In the genomic region with DNA sequence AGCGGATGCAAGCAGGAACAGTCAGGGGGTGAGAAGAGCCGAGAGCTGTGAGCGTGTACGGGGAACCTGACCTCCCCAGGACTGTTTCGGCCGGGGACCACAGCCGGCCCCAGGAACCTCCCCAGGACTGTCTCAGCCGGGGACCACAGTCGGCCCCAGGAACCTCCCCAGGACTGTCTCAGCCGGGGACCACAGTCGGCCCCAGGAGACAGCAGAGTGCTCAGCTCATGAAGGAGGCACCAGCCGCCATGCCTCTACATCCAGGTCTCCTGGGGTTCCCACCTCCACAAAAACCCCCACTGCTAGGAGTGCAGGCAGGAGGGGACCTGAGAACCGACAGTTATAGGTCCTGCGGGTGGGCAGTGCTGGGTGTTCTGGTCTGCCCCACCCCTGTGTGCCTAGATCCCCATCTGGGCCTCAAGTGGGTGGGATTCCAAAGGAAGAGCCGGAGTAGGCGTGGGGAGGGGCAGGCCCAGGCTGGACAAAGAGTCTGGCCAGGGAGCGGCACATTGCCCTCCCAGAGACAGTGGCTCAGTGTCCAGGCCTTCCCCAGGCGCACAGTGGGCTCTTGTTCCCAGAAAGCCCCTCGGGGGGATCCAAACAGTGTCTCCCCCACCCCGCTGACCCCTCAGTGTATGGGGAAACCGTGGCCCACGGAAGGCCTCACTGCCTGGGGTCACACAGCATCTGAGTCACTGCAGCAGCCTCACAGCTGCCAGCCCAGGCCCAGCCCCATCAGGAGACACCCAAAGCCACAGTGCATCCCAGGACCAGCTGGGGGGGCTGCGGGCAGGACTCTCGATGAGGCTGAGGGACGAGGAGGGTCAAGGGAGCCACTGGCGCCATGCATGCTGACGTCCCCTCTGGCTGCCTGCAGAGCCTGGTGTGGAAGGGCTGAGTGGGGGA, we compare ENCODE assay signal across 16 cellular contexts. TPM values are rescaled to one million over a fixed set of nuclear protein-coding genes. Genes with fewer than 3 reads are reported as not detected.
DNase-seq lines count a peak whose midpoint lies in the region; ATAC-seq and TF ChIP-seq lines count a peak whose summit lies in the region.
"Had no signal": no experiment of that assay in that cellular context is flagged by ENCODE, and none has a peak within 500 bp of the region (broad histone marks: within the 10 kb centered on the region; RNA-seq: fewer than 3 reads in every experiment).

No MANE protein-coding gene starts in this region.

- H3K79me2 ChIP-seq in fibroblast of lung (ENCODE audit: control insufficient read depth, insufficient read depth, low read length), result peaks cover 76% of the 10 kb centered on the region

- no peak overlapping the region for H3K4me3 Mint-ChIP-seq in CD4-positive, alpha-beta T cell
- H3K4me3 Mint-ChIP-seq: activated CD8-positive, alpha-beta T cell treated with anti-CD3 and anti-CD28 coated beads for 36 hours; CD14-positive monocyte had no signal

- H3K9me3 ChIP-seq in fibroblast of lung (ENCODE audit: control insufficient read depth, insufficient read depth, low read depth, low read length) (no peaks in the 10 kb centered on the region), tibial artery (no peaks in the 10 kb centered on the region)
- H3K9me3 ChIP-seq in CD4-positive, alpha-beta T cell (ENCODE audit: control insufficient read depth, low read length), result no peaks in the 10 kb centered on the region

- TF ChIP-seq CTCF in fibroblast of lung (conservative IDR thresholded peaks at IDR 0.05 in 1 of 2, IDR thresholded peaks at IDR 0.05 in 1 of 2; ENCODE audit: low read depth in 1 of 2, low read length in 2 of 2) (no peak), tibial artery (IDR thresholded peaks at IDR 0.05) (no peak)
- no peak for TF ChIP-seq CTCF in CD4-positive, alpha-beta T cell (IDR thresholded peaks at IDR 0.05)

- no peaks in the 10 kb centered on the region for H3K9me3 Mint-ChIP-seq in CD4-positive, alpha-beta T cell
- H3K9me3 Mint-ChIP-seq: activated CD8-positive, alpha-beta T cell treated with anti-CD3 and anti-CD28 coated beads for 36 hours had no signal

- peaks cover 5% of the 10 kb centered on the region for H3K4me1 Mint-ChIP-seq in CD4-positive, alpha-beta T cell (ENCODE audit: low read depth)

- H3K27ac ChIP-seq in fibroblast of lung (ENCODE audit: insufficient read depth, low read length) (peak overlapping the region; percentile 76), tibial artery (peak overlapping the region; percentile 51 to 97)
- no peak overlapping the region for H3K27ac ChIP-seq in CD4-positive, alpha-beta T cell (ENCODE audit: low read depth, low read length)

- peak overlapping the region; percentile 58 for H3K4me2 ChIP-seq in fibroblast of lung (ENCODE audit: extremely low read depth, insufficient read depth, low read length)

- H3K4me3 ChIP-seq in fibroblast of lung (replicated peaks in 1 of 4; ENCODE audit: control extremely low read depth in 1 of 4, insufficient read depth in 1 of 4, low read depth in 3 of 4, low read length in 4 of 4) (no peak overlapping the region), tibial artery (peak overlapping the region; percentile 2 to 6)

- H3K4me1 ChIP-seq in fibroblast of lung (ENCODE audit: control insufficient read depth, extremely low read depth, insufficient read depth, low read length) (peaks cover 56% of the 10 kb centered on the region), tibial artery (peaks cover 0 to 72% (median 70%) of the 10 kb centered on the region in 4 donors)

- no peak for ATAC-seq in CD4-positive, alpha-beta T cell (ENCODE audit: poor library complexity)
- ATAC-seq: activated CD8-positive, alpha-beta T cell treated with anti-CD3 and anti-CD28 coated beads for 36 hours; esophagus mucosa; stimulated activated naive CD8-positive, alpha-beta T cell treated with anti-CD3 and anti-CD28 coated beads, Interleukin-15, Interleukin-2, amounts not matched to agents 100 U/mL and 50 U/mL, for 24 hours had no signal

- CTCF ChIA-PET in CD4-positive, alpha-beta T cell (lab: Charles Lee), result interaction anchor here (6.3 kb wide), 1 partner anchor 28 kb away, joined by 105 read pairs; no protein-coding TSS in a partner anchor

- POLR2A ChIA-PET in CD4-positive, alpha-beta T cell (lab: Charles Lee), result no interaction called here

- DNase-seq in RPMI7951 (ENCODE audit: low read depth), result peak; percentile 84
- DNase-seq in fibroblast of lung (ENCODE audit: low read depth in 2 of 2), result peak in 1 of 2 donors; percentile 61
- DNase-seq in myocyte (ENCODE audit: low read depth), result peak; percentile 91
- no peak for DNase-seq in tibial artery
- no peak for DNase-seq in cortex of kidney (lab: John Stamatoyannopoulos, UW)
- DNase-seq in CD4-positive, alpha-beta T cell, result no peak
- DNase-seq in NCI-H2081 treated with DMSO at 0.1 percent for 48 hours (lab: John Stamatoyannopoulos, UW), result no peak
- no peak for DNase-seq in NCI-H524 treated with DMSO at 0.1 percent for 48 hours (lab: John Stamatoyannopoulos, UW)
- DNase-seq: activated CD8-positive, alpha-beta T cell treated with anti-CD3 and anti-CD28 coated beads for 36 hours; activated effector memory CD4-positive, alpha-beta T cell treated with Interleukin-2 at 50 U/mL for 16 hours; GDM1; GOT3; midbrain; stimulated activated naive CD8-positive, alpha-beta T cell treated with anti-CD3 and anti-CD28 coated beads, Interleukin-15, Interleukin-2, amounts not matched to agents 100 U/mL and 50 U/mL, for 24 hours had no signal

- no peaks in the 10 kb centered on the region for H3K36me3 Mint-ChIP-seq in CD4-positive, alpha-beta T cell (ENCODE audit: low read depth)

- H3K27me3 ChIP-seq in fibroblast of lung (ENCODE audit: control insufficient read depth, insufficient read depth, low read length) (no peaks in the 10 kb centered on the region), tibial artery (no peaks in the 10 kb centered on the region)
- H3K27me3 ChIP-seq in CD4-positive, alpha-beta T cell (ENCODE audit: control insufficient read depth, insufficient read depth, low read length), result peaks cover 29% of the 10 kb centered on the region

- no peaks in the 10 kb centered on the region for H4K20me1 ChIP-seq in fibroblast of lung (ENCODE audit: control insufficient read depth, extremely low read depth, insufficient read depth, low read length)

- peak overlapping the region; percentile 37 for H3K9ac ChIP-seq in fibroblast of lung (ENCODE audit: insufficient read depth, low read length)

- peaks cover 14% of the 10 kb centered on the region for H3K36me3 ChIP-seq in fibroblast of lung (ENCODE audit: control insufficient read depth, insufficient read depth, low read length)
- H3K36me3 ChIP-seq in tibial artery, result peaks cover 19 to 20% (median 20%) of the 10 kb centered on the region in 3 donors

- H2AFZ ChIP-seq in fibroblast of lung (ENCODE audit: low read length), result no peak overlapping the region

- intact Hi-C loops in tibial artery (cut with DNase I; ENCODE audit: low total_unique reads), result no loop called here
- intact Hi-C loops in CD4-positive, alpha-beta T cell (cut with DNase I, micrococcal nuclease), result no loop called here

- H3K27me3 Mint-ChIP-seq in CD4-positive, alpha-beta T cell, result peaks cover 47% of the 10 kb centered on the region

- H3K27ac Mint-ChIP-seq in CD4-positive, alpha-beta T cell, result no peak overlapping the region
- H3K27ac Mint-ChIP-seq: activated CD8-positive, alpha-beta T cell treated with anti-CD3 and anti-CD28 coated beads for 36 hours; CD14-positive monocyte had no signal

RNA-seq across cellular contexts. Expression of gene RHBDF1, which starts 4.3 kb away (rescaled TPM):
- total RNA-seq in RPMI7951 (2014; rRNA removed; shearing (Covaris generic)), result 14.6 and 19.9 TPM in 2 replicates
- total RNA-seq in fibroblast of lung, result 32.9 and 53.8 TPM in 2 replicates
- polyA plus RNA-seq in fibroblast of lung, result 40.5 and 54.6 TPM in 2 replicates
- 50.5 and 62.0 TPM in 2 replicates for polyA plus RNA-seq in fibroblast of lung (2012)
- polyA minus RNA-seq in fibroblast of lung (ENCODE audit: low replicate concordance), result 157 and 246 TPM in 2 replicates
- 92.1 and 103 TPM in 2 replicates for total RNA-seq in myocyte
- 101 TPM for polyA plus RNA-seq in myocyte (2012)
- total RNA-seq in CD4-positive, alpha-beta T cell, result under 1 TPM; 0.33 to 0.34 TPM
- polyA plus RNA-seq: CD14-positive monocyte had no signal

RNA-seq across cellular contexts. Expression of gene MPG, which starts 9.9 kb away (rescaled TPM):
- 80.5 and 88.8 TPM in 2 replicates for total RNA-seq in RPMI7951 (2014; rRNA removed; shearing (Covaris generic))
- total RNA-seq in fibroblast of lung (256 and 268 TPM in 2 replicates), myocyte (162 and 168 TPM in 2 replicates)
- polyA plus RNA-seq in fibroblast of lung, result 45.4 and 49.3 TPM in 2 replicates
- polyA plus RNA-seq in fibroblast of lung (2012), result 84.4 and 112 TPM in 2 replicates
- polyA minus RNA-seq in fibroblast of lung (ENCODE audit: low replicate concordance), result 42.7 and 46.1 TPM in 2 replicates
- 103 TPM for polyA plus RNA-seq in myocyte (2012)
- total RNA-seq in CD4-positive, alpha-beta T cell, result 10 to 100 TPM; 14.1 to 17.1 TPM

RNA-seq across cellular contexts. Expression of gene SNRNP25, which starts 14.5 kb away (rescaled TPM):
- 39.0 and 49.0 TPM in 2 replicates for total RNA-seq in RPMI7951 (2014; rRNA removed; shearing (Covaris generic))
- 14.6 and 20.5 TPM in 2 replicates for total RNA-seq in fibroblast of lung
- 25.9 and 49.4 TPM in 2 replicates for polyA plus RNA-seq in fibroblast of lung
- 29.6 and 57.8 TPM in 2 replicates for polyA plus RNA-seq in fibroblast of lung (2012)
- polyA minus RNA-seq in fibroblast of lung (ENCODE audit: low replicate concordance), result 21.1 and 31.3 TPM in 2 replicates
- total RNA-seq in myocyte, result 16.9 and 24.1 TPM in 2 replicates
- polyA plus RNA-seq in myocyte (2012), result 40.1 TPM
- 1 to 10 TPM; 4.8 to 5.1 TPM for total RNA-seq in CD4-positive, alpha-beta T cell

RNA-seq across cellular contexts. Expression of gene POLR3K, which starts 14.7 kb away (rescaled TPM):
- total RNA-seq in RPMI7951 (2014; rRNA removed; shearing (Covaris generic)), result 7.2 and 12.7 TPM in 2 replicates
- 2.6 and 3.3 TPM in 2 replicates for total RNA-seq in fibroblast of lung
- 12.9 and 27.3 TPM in 2 replicates for polyA plus RNA-seq in fibroblast of lung
- 9.9 and 19.7 TPM in 2 replicates for polyA plus RNA-seq in fibroblast of lung (2012)
- polyA minus RNA-seq in fibroblast of lung (ENCODE audit: low replicate concordance), result 8.0 TPM in 1 of 2 replicates, not detected in the other
- total RNA-seq in myocyte, result 3.3 and 3.8 TPM in 2 replicates
- 15.6 TPM for polyA plus RNA-seq in myocyte (2012)
- 1 to 10 TPM; 4.1 TPM for total RNA-seq in CD4-positive, alpha-beta T cell

Comparison
In these comparisons a context has a peak if more than half of its experiments do, and no peak if none do; other contexts are left out.
1. DNase-seq: peak in RPMI7951 (single experiment) and myocyte (single experiment); none in tibial artery (0 of 2), cortex of kidney (single experiment), CD4-positive, alpha-beta T cell (0 of 10), NCI-H2081 treated with DMSO at 0.1 percent for 48 hours (single experiment) and NCI-H524 treated with DMSO at 0.1 percent for 48 hours (single experiment).
2. H3K4me3 ChIP-seq: peak in tibial artery (2 of 2); none in fibroblast of lung (0 of 4).
3. RNA of gene RHBDF1, which starts 4.3 kb away (total RNA-seq): 92.1 to 103 TPM in myocyte, 32.9 to 53.8 TPM in fibroblast of lung and 14.6 to 19.9 TPM in RPMI7951; 0.33 to 0.34 TPM in CD4-positive, alpha-beta T cell; every median in the first group is over 10 times any median in the second.